Comparison of ENCODE assay signal across 22 cellular contexts in genomic region chr7:22216832-22217475, GRCh38.
DNase-seq lines count a peak whose midpoint lies in the region; ATAC-seq and TF ChIP-seq lines count a peak whose summit lies in the region.
"Had no signal": no experiment of that assay in that cellular context is flagged by ENCODE, and none has a peak within 500 bp of the region (broad histone marks: within the 10 kb centered on the region; RNA-seq: fewer than 3 reads in every experiment).

No MANE protein-coding gene starts in this region.

- H2BK20ac ChIP-seq in H9 (ENCODE audit: low read depth, low read length, poor library complexity, severe bottlenecking) = no peak overlapping the region

- H3K4ac ChIP-seq in H9 (ENCODE audit: low read depth, low read length) = no peak overlapping the region
- no peak overlapping the region for H3K4ac ChIP-seq in mesenchymal stem cell (ENCODE audit: low read depth in 1 of 2, low read length in 2 of 2)

- H4K20me1 ChIP-seq in GM23338 (replicated peaks; ENCODE audit: insufficient read depth) (no peaks in the 10 kb centered on the region), H9 (ENCODE audit: control insufficient read depth, insufficient read depth, insufficient read length) (no peaks in the 10 kb centered on the region)
- H4K20me1 ChIP-seq: BLaER1 had no signal

- H2AFZ ChIP-seq in GM23338 (no peak overlapping the region), H9 (ENCODE audit: low read length) (no peak overlapping the region), mesenchymal stem cell (ENCODE audit: low read depth, low read length) (no peak overlapping the region)
- H2AFZ ChIP-seq: GM23248 had no signal

- no peak overlapping the region for H3K9ac ChIP-seq in H9 (ENCODE audit: extremely low read depth, insufficient read length, low read length)
- H3K9ac ChIP-seq in mesenchymal stem cell (ENCODE audit: low read length) = no peak overlapping the region
- H3K9ac ChIP-seq: BLaER1, GM23248 had no signal

- H3K9me3 Mint-ChIP-seq in GM23338 = peaks cover 3% of the 10 kb centered on the region; the same call in 1 of the 3 replicates
- H3K9me3 Mint-ChIP-seq in H9 = peaks cover 4% of the 10 kb centered on the region in 2 experiments; a peak in 3 of 5 replicates
- H3K9me3 Mint-ChIP-seq: T-helper 1 cell treated with Interleukin-12 subunit alpha and Interleukin-12 subunit beta and Interleukin-4 antibody, amounts not matched to agents 30 μg/mL and 1 μg/mL, for 36 hours had no signal

- no peaks in the 10 kb centered on the region for H3F3A ChIP-seq in GM23338 (replicated peaks; ENCODE audit: low read depth)

- DNase-seq in GM23338 (ENCODE audit: low spot score) (no peak), caudate nucleus (lab: John Stamatoyannopoulos, UW) (no peak), left lung (no peak), spleen (no peak), D341Med (ENCODE audit: low spot score) (no peak), H9 (no peak), NCI-H1417 treated with DMSO at 0.1 percent for 48 hours (lab: John Stamatoyannopoulos, UW) (no peak), mesenchymal stem cell (no peak)
- DNase-seq: activated CD4-positive, alpha-beta T cell treated with anti-CD3 and anti-CD28 coated beads for 48 hours; activated CD8-positive, alpha-beta memory T cell treated with anti-CD3 and anti-CD28 coated beads, Interleukin-2, amount 10 ng/mL, durations not matched to agents 7 days and 5 days; activated naive CD4-positive, alpha-beta T cell treated with anti-CD3 and anti-CD28 coated beads, Interleukin-2, amount 50 U/mL, for 16 hours; Calu3; endodermal cell; GM23248; NCI-H1105 treated with DMSO at 0.1 percent for 48 hours; NCI-H510A; stimulated activated CD4-positive, alpha-beta T cell treated with anti-CD3 and anti-CD28 coated beads, Interleukin-12 subunit alpha, Interleukin-12 subunit beta, amount 100 ng/mL, for 4 hours; stimulated activated CD4-positive, alpha-beta T cell treated with anti-CD3 and anti-CD28 coated beads, Interleukin-4, amount 100 ng/mL, for 4 hours had no signal

- 42 to 57% (median 50%) methylated on average over 4 of the region's 4 CpGs for WGBS in spleen, 5 donors
- WGBS in H9 (ENCODE audit: extremely low coverage, insufficient read length, low lambda C conversion rate) = no CpG with 5 or more reads among the region's 4 CpGs
- WGBS in mesenchymal stem cell = 73% methylated on average over 4 of the region's 4 CpGs

- H4K91ac ChIP-seq in H9 (ENCODE audit: insufficient read length, low read depth, low read length) (no peak overlapping the region), mesenchymal stem cell (ENCODE audit: low read length) (no peak overlapping the region)

- no peak overlapping the region for H3K4me3 Mint-ChIP-seq in GM23338
- H3K4me3 Mint-ChIP-seq in H9 = no peak overlapping the region
- H3K4me3 Mint-ChIP-seq: activated CD8-positive, alpha-beta memory T cell treated with anti-CD3 and anti-CD28 coated beads, Interleukin-2, amount 10 ng/mL, durations not matched to agents 7 days and 5 days; endodermal cell; stimulated activated naive CD8-positive, alpha-beta T cell treated with anti-CD3 and anti-CD28 coated beads, Interleukin-15, Interleukin-2, amounts not matched to agents 100 ng/mL and 50 ng/mL, for 24 hours; T-helper 1 cell treated with Interleukin-12 subunit alpha and Interleukin-12 subunit beta and Interleukin-4 antibody, amounts not matched to agents 30 μg/mL and 1 μg/mL, for 36 hours had no signal

- H2BK15ac ChIP-seq in H9 (ENCODE audit: low read depth, low read length) (no peak overlapping the region), mesenchymal stem cell (ENCODE audit: low read depth, poor library complexity, severe bottlenecking) (no peak overlapping the region)

- H3K9me2 ChIP-seq in GM23338 (ENCODE audit: insufficient read depth) = no peaks in the 10 kb centered on the region

- H2BK12ac ChIP-seq in H9 (ENCODE audit: insufficient read length, low read depth, low read length) = no peak overlapping the region
- no peak overlapping the region for H2BK12ac ChIP-seq in mesenchymal stem cell (ENCODE audit: low read length in 2 of 2)

- TF ChIP-seq CTCF in GM23338 (conservative IDR thresholded peaks at IDR 0.05; ENCODE audit: low read depth in 2 of 2) (no peak), left lung (IDR thresholded peaks at IDR 0.05) (no peak), spleen (IDR thresholded peaks at IDR 0.05 in 8 of 11, conservative IDR thresholded peaks at IDR 0.05 in 3 of 11) (no peak), H9 (conservative IDR thresholded peaks at IDR 0.05) (no peak)

- H3K4me1 ChIP-seq in GM23338 (ENCODE audit: insufficient read depth) = peaks cover 8% of the 10 kb centered on the region
- peaks cover 3 to 12% of the 10 kb centered on the region in 2 donors for H3K4me1 ChIP-seq in left lung
- H3K4me1 ChIP-seq in spleen = peaks cover 0 to 51% (median 13%) of the 10 kb centered on the region in 6 donors
- no peaks in the 10 kb centered on the region for H3K4me1 ChIP-seq in H9 (ENCODE audit: insufficient read depth, low read length)
- no peaks in the 10 kb centered on the region for H3K4me1 ChIP-seq in mesenchymal stem cell (ENCODE audit: control insufficient read depth, insufficient read depth, low read depth, low read length)
- H3K4me1 ChIP-seq: Peyer's patch had no signal

- H3K56ac ChIP-seq in H9 (ENCODE audit: insufficient read length, low read depth, low read length) = no peak overlapping the region

- H4K8ac ChIP-seq in H9 (replicated peaks; ENCODE audit: insufficient read length, low read depth, low read length) (no peak overlapping the region), mesenchymal stem cell (ENCODE audit: low read length) (no peak overlapping the region)

- H3K27ac Mint-ChIP-seq in GM23338 = peak overlapping the region; percentile 12; the same call in 1 of the 2 replicates
- no peak overlapping the region for H3K27ac Mint-ChIP-seq in H9
- H3K27ac Mint-ChIP-seq: activated CD8-positive, alpha-beta memory T cell treated with anti-CD3 and anti-CD28 coated beads, Interleukin-2, amount 10 ng/mL, durations not matched to agents 7 days and 5 days; endodermal cell; stimulated activated naive CD8-positive, alpha-beta T cell treated with anti-CD3 and anti-CD28 coated beads, Interleukin-15, Interleukin-2, amounts not matched to agents 100 ng/mL and 50 ng/mL, for 24 hours; T-helper 1 cell treated with Interleukin-12 subunit alpha and Interleukin-12 subunit beta and Interleukin-4 antibody, amounts not matched to agents 30 μg/mL and 1 μg/mL, for 36 hours had no signal

- no peak overlapping the region for H3T11ph ChIP-seq in H9 (ENCODE audit: low read length)

- H3K4me1 Mint-ChIP-seq in GM23338 = peaks cover 22% of the 10 kb centered on the region
- H3K4me1 Mint-ChIP-seq in H9 = peaks cover 15 to 16% of the 10 kb centered on the region in 2 experiments
- H3K4me1 Mint-ChIP-seq: activated CD8-positive, alpha-beta memory T cell treated with anti-CD3 and anti-CD28 coated beads, Interleukin-2, amount 10 ng/mL, durations not matched to agents 7 days and 5 days had no signal

- H3K4me3 ChIP-seq in GM23338 (no peak overlapping the region), left lung (peak overlapping the region in 1 of 2 donors; percentile 35), spleen (peak overlapping the region; percentile 16 to 70 (median 45)), mesenchymal stem cell (ENCODE audit: insufficient read depth in 1 of 2, low read depth in 1 of 2, low read length in 2 of 2) (no peak overlapping the region)
- H3K4me3 ChIP-seq: BLaER1, GM23248, Peyer's patch had no signal

- H3K36me3 Mint-ChIP-seq in GM23338 (ENCODE audit: low read depth) (peaks cover 11% of the 10 kb centered on the region), H9 (ENCODE audit: insufficient read depth in 1 of 3, low read depth in 3 of 3) (peaks cover 5 to 8% (median 5%) of the 10 kb centered on the region in 3 experiments)
- H3K36me3 Mint-ChIP-seq: activated CD8-positive, alpha-beta memory T cell treated with anti-CD3 and anti-CD28 coated beads, Interleukin-2, amount 10 ng/mL, durations not matched to agents 7 days and 5 days had no signal

- H3K79me1 ChIP-seq in H9 (ENCODE audit: insufficient read depth, low read depth, low read length, poor library complexity, severe bottlenecking) (no peaks in the 10 kb centered on the region), mesenchymal stem cell (replicated peaks; ENCODE audit: low read length, poor library complexity, severe bottlenecking) (no peaks in the 10 kb centered on the region)

- H3K27me3 Mint-ChIP-seq in GM23338 (ENCODE audit: insufficient read depth, low read depth, poor library complexity) = no peaks in the 10 kb centered on the region
- no peaks in the 10 kb centered on the region for H3K27me3 Mint-ChIP-seq in H9 (ENCODE audit: low read depth)

- H4K5ac ChIP-seq in H9 (ENCODE audit: insufficient read length, low read depth, low read length) = no peak overlapping the region

- H3K27ac ChIP-seq in GM23338 (ENCODE audit: low read depth) (no peak overlapping the region), caudate nucleus (ENCODE audit: low read depth, low read length) (peak overlapping the region; percentile 95), left lung (peak overlapping the region; percentile 74 to 80), spleen (peak overlapping the region in 7 of 8 donors; percentile 43 to 83 (median 81)), H9 (ENCODE audit: insufficient read length, low read depth, low read length) (no peak overlapping the region), mesenchymal stem cell (ENCODE audit: low read length, poor library complexity, severe bottlenecking) (no peak overlapping the region)
- H3K27ac ChIP-seq: BLaER1, GM23248 had no signal

- H3K14ac ChIP-seq in H9 (ENCODE audit: insufficient read depth, low read length) (no peak overlapping the region), mesenchymal stem cell (ENCODE audit: low read length in 2 of 2) (no peak overlapping the region)

- H2BK5ac ChIP-seq in H9 (ENCODE audit: insufficient read length, low read length) (no peak overlapping the region), mesenchymal stem cell (ENCODE audit: low read depth, low read length, poor library complexity, severe bottlenecking) (no peak overlapping the region)

- H3K23ac ChIP-seq in H9 (ENCODE audit: insufficient read length, low read depth, low read length) (no peak overlapping the region), mesenchymal stem cell (ENCODE audit: low read length in 2 of 2) (no peak overlapping the region)

- H3K27me3 ChIP-seq in GM23338 (ENCODE audit: insufficient read depth) (no peaks in the 10 kb centered on the region), left lung (no peaks in the 10 kb centered on the region), spleen (replicated peaks in 1 of 7) (no peaks in the 10 kb centered on the region), H9 (ENCODE audit: insufficient read depth, low read length) (no peaks in the 10 kb centered on the region; the same call in 1 of the 2 replicates), mesenchymal stem cell (ENCODE audit: control insufficient read depth in 1 of 2, insufficient read depth in 1 of 2, low read length in 2 of 2) (peaks cover 0 to 10% of the 10 kb centered on the region in 2 experiments)
- H3K27me3 ChIP-seq: BLaER1, Peyer's patch had no signal

- TF ChIP-seq POLR2A in spleen (IDR thresholded peaks at IDR 0.05) = no peak

- no peaks in the 10 kb centered on the region for H3K23me2 ChIP-seq in H9 (ENCODE audit: insufficient read length, low read depth, low read length, poor library complexity, severe bottlenecking)

- H3K36me3 ChIP-seq in GM23338 (ENCODE audit: insufficient read depth) (peaks cover 4% of the 10 kb centered on the region; the same call in 1 of the 2 replicates), left lung (no peaks in the 10 kb centered on the region), spleen (no peaks in the 10 kb centered on the region), mesenchymal stem cell (ENCODE audit: control insufficient read depth in 1 of 2, insufficient read depth in 2 of 2, low read depth in 1 of 2, low read length in 2 of 2) (no peaks in the 10 kb centered on the region)
- H3K36me3 ChIP-seq: Peyer's patch had no signal

- H2AK5ac ChIP-seq in H9 (ENCODE audit: insufficient read length, low read length) = no peak overlapping the region
- H2AK5ac ChIP-seq in mesenchymal stem cell (ENCODE audit: low read length, severe bottlenecking) = no peak overlapping the region

- H3K4me2 ChIP-seq in GM23338 (no peak overlapping the region), H9 (ENCODE audit: insufficient read depth, insufficient read length, low read length) (no peak overlapping the region), mesenchymal stem cell (ENCODE audit: low read length, poor library complexity, severe bottlenecking) (no peak overlapping the region)
- H3K4me2 ChIP-seq: BLaER1 had no signal

- H2BK120ac ChIP-seq in H9 (ENCODE audit: low read depth, low read length, poor library complexity, severe bottlenecking) = no peak overlapping the region
- H2BK120ac ChIP-seq in mesenchymal stem cell (ENCODE audit: low read depth, low read length) = no peak overlapping the region

- intact Hi-C loops in left lung (cut with DNase I) = no loop called here
- intact Hi-C loops in spleen (cut with DNase I; ENCODE audit: low total_unique reads) = no loop called here

- H3K18ac ChIP-seq in H9 (ENCODE audit: insufficient read length, low read depth, low read length) (no peak overlapping the region), mesenchymal stem cell (ENCODE audit: low read depth in 1 of 2, low read length in 2 of 2) (no peak overlapping the region)

- H3K9me3 ChIP-seq in left lung = no peaks in the 10 kb centered on the region
- no peaks in the 10 kb centered on the region for H3K9me3 ChIP-seq in spleen
- no peaks in the 10 kb centered on the region for H3K9me3 ChIP-seq in H9 (ENCODE audit: control insufficient read depth, low read depth, low read length)
- H3K9me3 ChIP-seq in mesenchymal stem cell (ENCODE audit: control insufficient read depth, low read length) = no peaks in the 10 kb centered on the region
- H3K9me3 ChIP-seq: Peyer's patch had no signal

- no peaks in the 10 kb centered on the region for H3K79me2 ChIP-seq in GM23338 (replicated peaks; ENCODE audit: insufficient read depth)
- no peaks in the 10 kb centered on the region for H3K79me2 ChIP-seq in H9 (ENCODE audit: insufficient read depth, low read length)

- ATAC-seq in GM23338 (no peak), left lung (no peak)
- ATAC-seq: activated CD8-positive, alpha-beta memory T cell treated with anti-CD3 and anti-CD28 coated beads, Interleukin-2, amount 10 ng/mL, durations not matched to agents 7 days and 5 days had no signal

Comparison
In these comparisons a context has a peak if more than half of its experiments do, and no peak if none do; other contexts are left out.
1. H3K27ac ChIP-seq: peak in caudate nucleus (single experiment), left lung (2 of 2) and spleen (7 of 8); none in GM23338 (single experiment), H9 (single experiment) and mesenchymal stem cell (single experiment).
2. H3K4me3 ChIP-seq: peak in spleen (8 of 8); none in GM23338 (single experiment) and mesenchymal stem cell (0 of 2).